In the genomic region with DNA sequence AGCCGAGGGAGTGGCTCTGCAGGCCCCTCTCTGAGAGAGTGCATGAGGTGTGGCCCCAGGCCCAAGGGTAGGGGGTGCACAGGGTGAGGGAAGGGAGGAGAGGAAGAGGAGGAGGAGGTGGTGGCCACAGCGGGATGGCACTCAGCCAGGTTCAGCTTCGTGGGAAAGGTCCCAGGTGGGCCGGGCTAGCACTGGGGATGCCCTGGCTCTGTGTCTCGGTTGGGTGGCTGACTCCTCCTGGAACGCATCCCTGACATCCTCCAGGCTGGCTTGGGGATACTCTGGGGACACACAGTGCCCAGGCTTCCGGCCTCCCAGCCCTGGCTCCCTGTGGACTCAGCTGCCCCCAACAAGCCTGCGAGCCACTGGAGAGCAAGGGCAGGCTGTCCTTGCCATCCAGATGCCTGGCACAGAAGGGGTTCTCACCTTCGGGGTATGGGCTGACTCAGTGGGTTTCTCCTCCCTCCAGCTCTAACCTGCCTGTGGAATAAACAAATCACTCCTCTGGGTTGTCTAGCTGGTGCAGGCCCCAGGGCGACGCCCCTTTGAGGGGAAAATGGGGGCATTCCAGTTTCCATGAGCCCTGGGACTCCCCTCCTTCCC, we compare ENCODE assay signal across 10 cellular contexts. TPM values are rescaled to one million over a fixed set of nuclear protein-coding genes. Genes with fewer than 3 reads are reported as not detected.
DNase-seq lines count a peak whose midpoint lies in the region; ATAC-seq and TF ChIP-seq lines count a peak whose summit lies in the region.
"Had no signal": no experiment of that assay in that cellular context is flagged by ENCODE, and none has a peak within 500 bp of the region (broad histone marks: within the 10 kb centered on the region; RNA-seq: fewer than 3 reads in every experiment).

No MANE protein-coding gene starts in this region.

- H3K27ac ChIP-seq in osteoblast (ENCODE audit: low read depth, low read length) = no peak overlapping the region
- H3K27ac ChIP-seq: neutrophil had no signal

- H3K36me3 Mint-ChIP-seq in activated naive CD4-positive, alpha-beta T cell treated with anti-CD3 and anti-CD28 coated beads, Interleukin-2, amount 50 U/mL, for 72 hours = peaks cover 31 to 49% of the 10 kb centered on the region in 2 donors

- H3K36me3 ChIP-seq in osteoblast (ENCODE audit: insufficient read depth, low read length) = no peaks in the 10 kb centered on the region
- H3K36me3 ChIP-seq: neutrophil had no signal

- no peak overlapping the region for H3K4me3 ChIP-seq in osteoblast (ENCODE audit: insufficient read depth, low read length)

- ATAC-seq in Right ventricle myocardium inferior (no peak), left ventricle myocardium superior (no peak), GM21390 (IDR thresholded peaks at IDR 0.05; ENCODE audit: unreplicated experiment) (no peak)
- ATAC-seq in activated naive CD4-positive, alpha-beta T cell treated with anti-CD3 and anti-CD28 coated beads, Interleukin-2, amount 50 U/mL, for 72 hours = peak; percentile 46 to 50

- TF ChIP-seq CTCF in osteoblast (IDR thresholded peaks at IDR 0.05; ENCODE audit: extremely low read depth, low read depth, low read length) = no peak

- no peaks in the 10 kb centered on the region for H3K79me2 ChIP-seq in osteoblast (ENCODE audit: insufficient read depth, low read length)

- peaks cover 12% of the 10 kb centered on the region for H3K27me3 ChIP-seq in osteoblast (ENCODE audit: insufficient read depth, low read length)
- H3K27me3 ChIP-seq: neutrophil had no signal

- H3K9me3 ChIP-seq in osteoblast (ENCODE audit: low read depth, low read length) = no peaks in the 10 kb centered on the region
- H3K9me3 ChIP-seq: neutrophil had no signal

- no peaks in the 10 kb centered on the region for H4K20me1 ChIP-seq in osteoblast (ENCODE audit: insufficient read depth, low read length)

- no peak overlapping the region for H3K4me2 ChIP-seq in osteoblast (ENCODE audit: insufficient read depth, low read length)

- H2AFZ ChIP-seq in osteoblast (ENCODE audit: low read length) = no peak overlapping the region

- no peaks in the 10 kb centered on the region for H3K9me3 Mint-ChIP-seq in activated naive CD4-positive, alpha-beta T cell treated with anti-CD3 and anti-CD28 coated beads, Interleukin-2, amount 50 U/mL, for 72 hours

- no peaks in the 10 kb centered on the region for H3K4me1 ChIP-seq in osteoblast (ENCODE audit: insufficient read depth, low read length)

- DNase-seq in Right ventricle myocardium inferior (ENCODE audit: missing footprints) (peak; percentile 37), left ventricle myocardium superior (no peak), osteoblast (ENCODE audit: insufficient read length, low spot score, missing footprints) (peak; percentile 66), NCI-H2081 (lab: John Stamatoyannopoulos, UW) (no peak), LoVo (ENCODE audit: low spot score) (no peak), DMS153 treated with DMSO at 0.1 percent for 48 hours (lab: John Stamatoyannopoulos, UW; ENCODE audit: unreplicated experiment) (no peak)
- peak in 1 of 2 donors; percentile 75 for DNase-seq in activated naive CD4-positive, alpha-beta T cell treated with anti-CD3 and anti-CD28 coated beads, Interleukin-2, amount 50 U/mL, for 72 hours (ENCODE audit: low spot score in 2 of 2)
- DNase-seq: MM.1S had no signal

- intact Hi-C loops in Right ventricle myocardium inferior (cut with DNase I) (loop anchor here (5.0 kb wide), 1 partner anchor 35 kb away; no protein-coding TSS in a partner anchor), left ventricle myocardium superior (cut with micrococcal nuclease) (no loop called here)

- peak overlapping the region; percentile 98 to 99 for H3K27ac Mint-ChIP-seq in activated naive CD4-positive, alpha-beta T cell treated with anti-CD3 and anti-CD28 coated beads, Interleukin-2, amount 50 U/mL, for 72 hours

RNA-seq across cellular contexts. Expression of a gene that starts 0.6 kb away (rescaled TPM):
- 1.6 TPM for total RNA-seq in Right ventricle myocardium inferior
- 1.7 TPM for total RNA-seq in left ventricle myocardium superior
- 100 to 1,000 TPM; 164 to 235 TPM for total RNA-seq in activated naive CD4-positive, alpha-beta T cell treated with anti-CD3 and anti-CD28 coated beads, Interleukin-2, amount 50 U/mL, for 72 hours
- under 0.01 TPM in 2 replicates for total RNA-seq in osteoblast

RNA-seq across cellular contexts. Expression of a gene that starts 43.3 kb away (rescaled TPM):
- total RNA-seq in Right ventricle myocardium inferior (1.1 TPM), left ventricle myocardium superior (2.3 TPM), osteoblast (2.5 and 3.2 TPM in 2 replicates)
- total RNA-seq in activated naive CD4-positive, alpha-beta T cell treated with anti-CD3 and anti-CD28 coated beads, Interleukin-2, amount 50 U/mL, for 72 hours = 10 to 100 TPM in 1 of 2 donors, 1 to 10 TPM in 1; 6.5 to 17.5 TPM

RNA-seq across cellular contexts. Expression of a gene that starts 49.0 kb away (rescaled TPM):
- total RNA-seq in Right ventricle myocardium inferior = 60.3 TPM
- 60.1 TPM for total RNA-seq in left ventricle myocardium superior
- 100 to 1,000 TPM in 1 of 2 donors, 10 to 100 TPM in 1; 77.0 to 124 TPM for total RNA-seq in activated naive CD4-positive, alpha-beta T cell treated with anti-CD3 and anti-CD28 coated beads, Interleukin-2, amount 50 U/mL, for 72 hours
- 44.9 and 53.6 TPM in 2 replicates for total RNA-seq in osteoblast

Comparison
In these comparisons a context has a peak if more than half of its experiments do, and no peak if none do; other contexts are left out.
1. DNase-seq: peak in Right ventricle myocardium inferior (single experiment) and osteoblast (single experiment); none in left ventricle myocardium superior (single experiment), NCI-H2081 (0 of 2), LoVo (single experiment) and DMS153 treated with DMSO at 0.1 percent for 48 hours (single experiment).
2. ATAC-seq: peak in activated naive CD4-positive, alpha-beta T cell treated with anti-CD3 and anti-CD28 coated beads, Interleukin-2, amount 50 U/mL, for 72 hours (2 of 2); none in Right ventricle myocardium inferior (single experiment), left ventricle myocardium superior (single experiment) and GM21390 (single experiment).
3. RNA of a gene that starts 0.6 kb away (total RNA-seq): 164 to 235 TPM in activated naive CD4-positive, alpha-beta T cell treated with anti-CD3 and anti-CD28 coated beads, Interleukin-2, amount 50 U/mL, for 72 hours; 1.7 TPM in left ventricle myocardium superior (single experiment), 1.6 TPM in Right ventricle myocardium inferior (single experiment) and under 0.01 TPM in osteoblast; every median in the first group is over 10 times any median in the second.